In genomic region chr3:168517514-168518071, GRCh38 we compare ENCODE assay signal across 13 cellular contexts.
DNase-seq lines count a peak whose midpoint lies in the region; ATAC-seq and TF ChIP-seq lines count a peak whose summit lies in the region.
"Had no signal": no experiment of that assay in that cellular context is flagged by ENCODE, and none has a peak within 500 bp of the region (broad histone marks: within the 10 kb centered on the region; RNA-seq: fewer than 3 reads in every experiment).

No MANE protein-coding gene starts in this region.

- TF ChIP-seq POLR2A in stomach (IDR thresholded peaks at IDR 0.05), result no peak

- H3K36me3 Mint-ChIP-seq in activated T-cell treated with anti-CD3 and anti-CD28 coated beads, Interleukin-2, amount 50 U/mL, for 72 hours (ENCODE audit: insufficient read depth in 2 of 2), result no peaks in the 10 kb centered on the region
- no peaks in the 10 kb centered on the region for H3K36me3 Mint-ChIP-seq in activated T-cell treated with anti-CD3 and anti-CD28 coated beads, Interleukin-2, amount 50 U/mL, for 24 hours (ENCODE audit: low read depth)
- peaks cover 5% of the 10 kb centered on the region for H3K36me3 Mint-ChIP-seq in brain

- intact Hi-C loops in stomach (cut with DNase I; ENCODE audit: low total_unique reads), result no loop called here

- H3K36me3 ChIP-seq in stomach, result no peaks in the 10 kb centered on the region
- H3K36me3 ChIP-seq: heart left ventricle, Peyer's patch had no signal

- no peak overlapping the region for H3K27ac ChIP-seq in stomach
- H3K27ac ChIP-seq: heart left ventricle, Peyer's patch had no signal

- no peaks in the 10 kb centered on the region for H3K4me1 ChIP-seq in stomach
- H3K4me1 ChIP-seq: heart left ventricle had no signal

- H3K27ac Mint-ChIP-seq in activated T-cell treated with anti-CD3 and anti-CD28 coated beads, Interleukin-2, amount 50 U/mL, for 72 hours, result no peak overlapping the region
- no peak overlapping the region for H3K27ac Mint-ChIP-seq in activated T-cell treated with anti-CD3 and anti-CD28 coated beads, Interleukin-2, amount 50 U/mL, for 24 hours
- peak overlapping the region in 3 of 5 experiments; percentile 11 to 45 (median 33) for H3K27ac Mint-ChIP-seq in brain

- TF ChIP-seq CTCF in brain (conservative IDR thresholded peaks at IDR 0.05) (no peak), stomach (IDR thresholded peaks at IDR 0.05) (no peak)

- no peaks in the 10 kb centered on the region for H3K4me1 Mint-ChIP-seq in activated T-cell treated with anti-CD3 and anti-CD28 coated beads, Interleukin-2, amount 50 U/mL, for 72 hours (ENCODE audit: low read depth)
- H3K4me1 Mint-ChIP-seq in activated T-cell treated with anti-CD3 and anti-CD28 coated beads, Interleukin-2, amount 50 U/mL, for 24 hours (ENCODE audit: low read depth), result no peaks in the 10 kb centered on the region
- H3K4me1 Mint-ChIP-seq in brain, result peaks cover 18% of the 10 kb centered on the region

- TF ChIP-seq EP300 in stomach (IDR thresholded peaks at IDR 0.05), result no peak

- no peaks in the 10 kb centered on the region for H3K9me3 ChIP-seq in stomach
- H3K9me3 ChIP-seq: heart left ventricle, Peyer's patch had no signal

- DNase-seq in activated T-cell treated with anti-CD3 and anti-CD28 coated beads, Interleukin-2, amount 50 U/mL, for 72 hours, result peak in 1 of 2 donors; percentile 0
- DNase-seq in activated T-cell treated with anti-CD3 and anti-CD28 coated beads, Interleukin-2, amount 50 U/mL, for 24 hours, result no peak
- DNase-seq in stomach (peak; percentile 25), activated T-cell treated with anti-CD3 and anti-CD28 coated beads for 4 hours (no peak), cortex of kidney (lab: John Stamatoyannopoulos, UW) (no peak)
- DNase-seq: GF-D8, heart left ventricle, MV-4-11 had no signal

- ATAC-seq in activated T-cell treated with anti-CD3 and anti-CD28 coated beads, Interleukin-2, amount 50 U/mL, for 72 hours (replicated peaks in 1 of 2), result peak; percentile 26 to 72
- peak; percentile 73 for ATAC-seq in HG03432 (IDR thresholded peaks at IDR 0.05; ENCODE audit: unreplicated experiment)
- ATAC-seq in GM18519 (IDR thresholded peaks at IDR 0.05; ENCODE audit: low FRiP score, unreplicated experiment), result no peak
- ATAC-seq: heart left ventricle had no signal

- WGBS in stomach, 5 donors, result 35 to 56% (median 47%) methylated on average over 11 of the region's 11 CpGs

- no peaks in the 10 kb centered on the region for H3K27me3 Mint-ChIP-seq in activated T-cell treated with anti-CD3 and anti-CD28 coated beads, Interleukin-2, amount 50 U/mL, for 72 hours (ENCODE audit: low read depth)
- no peaks in the 10 kb centered on the region for H3K27me3 Mint-ChIP-seq in activated T-cell treated with anti-CD3 and anti-CD28 coated beads, Interleukin-2, amount 50 U/mL, for 24 hours
- no peaks in the 10 kb centered on the region for H3K27me3 Mint-ChIP-seq in brain

- H3K27me3 ChIP-seq in stomach, result no peaks in the 10 kb centered on the region
- H3K27me3 ChIP-seq: heart left ventricle, Peyer's patch had no signal

- no peak overlapping the region for H3K4me3 Mint-ChIP-seq in activated T-cell treated with anti-CD3 and anti-CD28 coated beads, Interleukin-2, amount 50 U/mL, for 72 hours
- no peak overlapping the region for H3K4me3 Mint-ChIP-seq in activated T-cell treated with anti-CD3 and anti-CD28 coated beads, Interleukin-2, amount 50 U/mL, for 24 hours
- no peak overlapping the region for H3K4me3 Mint-ChIP-seq in brain

- H3K9me3 Mint-ChIP-seq in activated T-cell treated with anti-CD3 and anti-CD28 coated beads, Interleukin-2, amount 50 U/mL, for 72 hours, result peaks cover 0 to 2% of the 10 kb centered on the region in 2 donors
- H3K9me3 Mint-ChIP-seq in activated T-cell treated with anti-CD3 and anti-CD28 coated beads, Interleukin-2, amount 50 U/mL, for 24 hours, result no peaks in the 10 kb centered on the region
- H3K9me3 Mint-ChIP-seq in brain, result no peaks in the 10 kb centered on the region

- H3K4me3 ChIP-seq in stomach, result no peak overlapping the region
- H3K4me3 ChIP-seq: heart left ventricle, Peyer's patch, smooth muscle cell had no signal

Comparison
In these comparisons a context has a peak if more than half of its experiments do, and no peak if none do; other contexts are left out.
1. H3K27ac Mint-ChIP-seq: peak in brain (3 of 5); none in activated T-cell treated with anti-CD3 and anti-CD28 coated beads, Interleukin-2, amount 50 U/mL, for 72 hours (single experiment) and activated T-cell treated with anti-CD3 and anti-CD28 coated beads, Interleukin-2, amount 50 U/mL, for 24 hours (single experiment).